In the genomic region with DNA sequence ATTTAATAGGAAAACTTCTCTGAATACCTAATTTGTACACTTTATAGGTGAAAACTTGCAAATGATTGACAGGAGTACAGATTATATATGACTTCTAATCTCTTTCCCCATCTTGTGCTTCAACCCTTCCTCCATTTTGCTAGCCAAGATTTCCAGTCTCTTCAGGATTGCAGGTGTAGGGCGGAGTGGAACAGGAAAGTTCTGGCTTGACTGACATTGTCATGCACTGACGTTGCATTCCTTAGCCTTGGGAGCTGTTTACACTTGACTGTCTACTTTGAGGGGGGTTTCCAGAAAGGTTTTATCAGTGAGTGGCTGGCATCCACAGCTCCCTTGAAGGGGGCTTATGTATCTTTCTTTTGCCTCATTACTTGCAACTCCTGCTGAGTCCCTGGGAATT, we compare ENCODE assay signal across 25 cellular contexts. TPM values are rescaled to one million over a fixed set of nuclear protein-coding genes. Genes with fewer than 3 reads are reported as not detected.
"Had no signal": no experiment of that assay in that cellular context is flagged by ENCODE, and none has a peak within 500 bp of the region (broad histone marks: within the 10 kb centered on the region; RNA-seq: fewer than 3 reads in every experiment).

No MANE protein-coding gene starts in this region.

- H3K27me3 Mint-ChIP-seq: dendritic cell treated with granulocyte-macrophage colony-stimulating factor and Interleukin-4, amounts not matched to agents 40 ng/mL and 50 ng/mL, for 4 days; stimulated activated naive B cell treated with anti-CD40 and anti-IgM and Interleukin-4, amounts not matched to agents 10 μg/mL and 1 μg/mL and 100 μg/mL, for 72 hours; stimulated activated naive CD8-positive, alpha-beta T cell treated with anti-CD3 and anti-CD28 coated beads, Interleukin-15, amount 100 ng/mL, for 72 hours had no signal

- H3K27me3 ChIP-seq: heart left ventricle, spleen, testis, tibial nerve had no signal

- H3K4me1 ChIP-seq: heart left ventricle, psoas muscle, spleen, testis, tibial nerve had no signal

- H3K4me1 Mint-ChIP-seq: immature natural killer cell; naive thymus-derived CD4-positive, alpha-beta T cell; nephron progenitor cell; stimulated activated naive B cell treated with anti-CD40 and anti-IgM and Interleukin-4, amounts not matched to agents 10 μg/mL and 1 μg/mL and 100 μg/mL, for 72 hours; stimulated activated naive CD8-positive, alpha-beta T cell treated with anti-CD3 and anti-CD28 coated beads, Interleukin-15, amount 100 ng/mL, for 72 hours had no signal

- H3K36me3 Mint-ChIP-seq: immature natural killer cell; naive thymus-derived CD4-positive, alpha-beta T cell; stimulated activated naive B cell treated with anti-CD40 and anti-IgM and Interleukin-4, amounts not matched to agents 10 μg/mL and 1 μg/mL and 100 μg/mL, for 72 hours had no signal

- ATAC-seq: heart left ventricle; naive thymus-derived CD4-positive, alpha-beta T cell; psoas muscle; sciatic nerve; stimulated activated naive B cell treated with anti-CD40 and anti-IgM and Interleukin-4, amounts not matched to agents 10 μg/mL and 1 μg/mL and 100 μg/mL, for 72 hours; stimulated activated naive CD8-positive, alpha-beta T cell treated with anti-CD3 and anti-CD28 coated beads, Interleukin-15, amount 100 ng/mL, for 72 hours had no signal

- H3K9me3 ChIP-seq: heart left ventricle, psoas muscle, spleen, testis, tibial nerve had no signal

- FAIRE-seq: colon, frontal cortex, keratinocyte, urothelium cell line had no signal

- H3K27ac ChIP-seq: heart left ventricle, psoas muscle, spleen, testis, tibial nerve had no signal

- H3K27ac Mint-ChIP-seq: dendritic cell treated with granulocyte-macrophage colony-stimulating factor and Interleukin-4, amounts not matched to agents 40 ng/mL and 50 ng/mL, for 4 days; immature natural killer cell; naive thymus-derived CD4-positive, alpha-beta T cell; nephron progenitor cell; stimulated activated naive B cell treated with anti-CD40 and anti-IgM and Interleukin-4, amounts not matched to agents 10 μg/mL and 1 μg/mL and 100 μg/mL, for 72 hours; stimulated activated naive CD8-positive, alpha-beta T cell treated with anti-CD3 and anti-CD28 coated beads, Interleukin-15, amount 100 ng/mL, for 72 hours had no signal

- H3K4me3 ChIP-seq: heart left ventricle, psoas muscle, spleen, testis, tibial nerve had no signal

- H3K36me3 ChIP-seq: heart left ventricle, spleen, tibial nerve had no signal

- H3K4me3 Mint-ChIP-seq: dendritic cell treated with granulocyte-macrophage colony-stimulating factor and Interleukin-4, amounts not matched to agents 40 ng/mL and 50 ng/mL, for 4 days; immature natural killer cell; naive thymus-derived CD4-positive, alpha-beta T cell; nephron progenitor cell; stimulated activated naive B cell treated with anti-CD40 and anti-IgM and Interleukin-4, amounts not matched to agents 10 μg/mL and 1 μg/mL and 100 μg/mL, for 72 hours; stimulated activated naive CD8-positive, alpha-beta T cell treated with anti-CD3 and anti-CD28 coated beads, Interleukin-15, amount 100 ng/mL, for 72 hours had no signal

- DNase-seq: erythroblast; heart left ventricle; hippocampal formation; immature natural killer cell; naive thymus-derived CD4-positive, alpha-beta T cell; nephron progenitor cell; psoas muscle; spleen; stimulated activated CD4-positive, alpha-beta T cell treated with anti-CD3 and anti-CD28 coated beads, Interleukin-15, amount 100 ng/mL, for 24 hours; stimulated activated CD4-positive, alpha-beta T cell treated with anti-CD3 and anti-CD28 coated beads, Interleukin-1b, Interleukin-23, amount 100 ng/mL, for 48 hours; stimulated activated CD4-positive, alpha-beta T cell treated with anti-CD3 and anti-CD28 coated beads, Interleukin-4, amount 100 ng/mL, for 24 hours; stimulated activated naive B cell treated with anti-CD40 and anti-IgM and Interleukin-4, amounts not matched to agents 10 μg/mL and 1 μg/mL and 100 μg/mL, for 72 hours; stimulated activated naive CD8-positive, alpha-beta T cell treated with anti-CD3 and anti-CD28 coated beads, Interleukin-15, amount 100 ng/mL, for 72 hours; testis had no signal

- H3K9me3 Mint-ChIP-seq: nephron progenitor cell had no signal

RNA-seq across cellular contexts. Expression of gene GRIA1, which starts 34.1 kb away (rescaled TPM):
- total RNA-seq: glomerular endothelial cell; lung microvascular endothelial cell; mononuclear cell; naive thymus-derived CD4-positive, alpha-beta T cell had no signal
- polyA plus RNA-seq: immature natural killer cell; keratinocyte; liver; naive thymus-derived CD4-positive, alpha-beta T cell had no signal
